Comparison of ENCODE assay signal across 9 cellular contexts in genomic region chr2:120436885-120437603, GRCh38.
DNase-seq lines count a peak whose midpoint lies in the region; ATAC-seq and TF ChIP-seq lines count a peak whose summit lies in the region.
"Had no signal": no experiment of that assay in that cellular context is flagged by ENCODE, and none has a peak within 500 bp of the region (broad histone marks: within the 10 kb centered on the region; RNA-seq: fewer than 3 reads in every experiment).

No MANE protein-coding gene starts in this region.

- no peak overlapping the region for H3K27ac ChIP-seq in WERI-Rb-1

- no peaks in the 10 kb centered on the region for H3K9me3 ChIP-seq in WERI-Rb-1 (ENCODE audit: severe bottlenecking)

- peaks cover 31% of the 10 kb centered on the region for H3K27me3 Mint-ChIP-seq in activated CD8-positive, alpha-beta memory T cell treated with anti-CD3 and anti-CD28 coated beads, Interleukin-2, amount 10 ng/mL, durations not matched to agents 7 days and 5 days

- no peak overlapping the region for H3K4me3 Mint-ChIP-seq in activated CD8-positive, alpha-beta memory T cell treated with anti-CD3 and anti-CD28 coated beads, Interleukin-2, amount 10 ng/mL, durations not matched to agents 7 days and 5 days
- H3K4me3 Mint-ChIP-seq: activated naive CD4-positive, alpha-beta T cell treated with anti-CD3 and anti-CD28 coated beads, Interleukin-2, amount 50 U/mL, for 24 hours had no signal

- H3K36me3 Mint-ChIP-seq in activated CD8-positive, alpha-beta memory T cell treated with anti-CD3 and anti-CD28 coated beads, Interleukin-2, amount 10 ng/mL, durations not matched to agents 7 days and 5 days, result no peaks in the 10 kb centered on the region
- H3K36me3 Mint-ChIP-seq: activated naive CD4-positive, alpha-beta T cell treated with anti-CD3 and anti-CD28 coated beads, Interleukin-2, amount 50 U/mL, for 24 hours had no signal

- peak; percentile 50 for TF ChIP-seq CTCF in LNCaP clone FGC (IDR thresholded peaks at IDR 0.05; ENCODE audit: control insufficient read depth, extremely low read depth, insufficient read depth)
- peak; percentile 81 for TF ChIP-seq CTCF in WERI-Rb-1 (IDR thresholded peaks at IDR 0.05; ENCODE audit: low read depth, low read length)

- no peaks in the 10 kb centered on the region for H3K9me3 Mint-ChIP-seq in activated CD8-positive, alpha-beta memory T cell treated with anti-CD3 and anti-CD28 coated beads, Interleukin-2, amount 10 ng/mL, durations not matched to agents 7 days and 5 days (ENCODE audit: low read depth)
- H3K9me3 Mint-ChIP-seq: activated naive CD4-positive, alpha-beta T cell treated with anti-CD3 and anti-CD28 coated beads, Interleukin-2, amount 50 U/mL, for 24 hours had no signal

- H3K36me3 ChIP-seq in WERI-Rb-1, result no peaks in the 10 kb centered on the region

- CTCF ChIA-PET in activated CD8-positive, alpha-beta memory T cell treated with anti-CD3 and anti-CD28 coated beads, Interleukin-2, amount 10 ng/mL, durations not matched to agents 7 days and 5 days (lab: Charles Lee), result interaction anchor here (1.1 kb wide), 1 partner anchor 94 kb away, joined by 3 read pairs; no protein-coding TSS in a partner anchor

- ATAC-seq in activated CD8-positive, alpha-beta memory T cell treated with anti-CD3 and anti-CD28 coated beads, Interleukin-2, amount 10 ng/mL, durations not matched to agents 7 days and 5 days, result peak; percentile 22
- ATAC-seq in HG03354 (IDR thresholded peaks at IDR 0.05; ENCODE audit: poor library complexity, severe bottlenecking, unreplicated experiment), result no peak
- ATAC-seq in HG03139 (IDR thresholded peaks at IDR 0.05; ENCODE audit: unreplicated experiment), result no peak

- no peak for DNase-seq in activated CD8-positive, alpha-beta memory T cell treated with anti-CD3 and anti-CD28 coated beads, Interleukin-2, amount 10 ng/mL, durations not matched to agents 7 days and 5 days
- no peak for DNase-seq in activated CD8-positive, alpha-beta memory T cell treated with anti-CD3 and anti-CD28 coated beads, Interleukin-2, amount 50 U/mL, for 48 hours
- DNase-seq in LNCaP clone FGC (ENCODE audit: low read depth) (peak; percentile 33), WERI-Rb-1 (peak; percentile 68), iris pigment epithelial cell (ENCODE audit: low read depth) (peak; percentile 31), amygdala (lab: John Stamatoyannopoulos, UW) (no peak)

- no peaks in the 10 kb centered on the region for H3K27me3 ChIP-seq in WERI-Rb-1 (ENCODE audit: insufficient read depth, low read depth, severe bottlenecking)

- H3K27ac Mint-ChIP-seq in activated CD8-positive, alpha-beta memory T cell treated with anti-CD3 and anti-CD28 coated beads, Interleukin-2, amount 10 ng/mL, durations not matched to agents 7 days and 5 days, result no peak overlapping the region
- H3K27ac Mint-ChIP-seq: activated naive CD4-positive, alpha-beta T cell treated with anti-CD3 and anti-CD28 coated beads, Interleukin-2, amount 50 U/mL, for 24 hours had no signal

- no peaks in the 10 kb centered on the region for H3K4me1 Mint-ChIP-seq in activated CD8-positive, alpha-beta memory T cell treated with anti-CD3 and anti-CD28 coated beads, Interleukin-2, amount 10 ng/mL, durations not matched to agents 7 days and 5 days
- H3K4me1 Mint-ChIP-seq: activated naive CD4-positive, alpha-beta T cell treated with anti-CD3 and anti-CD28 coated beads, Interleukin-2, amount 50 U/mL, for 24 hours had no signal

- H3K4me3 ChIP-seq in LNCaP clone FGC (ENCODE audit: low read depth, low read length), result no peak overlapping the region
- H3K4me3 ChIP-seq in WERI-Rb-1 (ENCODE audit: low read depth, low read length), result no peak overlapping the region

Comparison
In these comparisons a context has a peak if more than half of its experiments do, and no peak if none do; other contexts are left out.
1. DNase-seq: peak in LNCaP clone FGC (single experiment), WERI-Rb-1 (single experiment) and iris pigment epithelial cell (single experiment); none in activated CD8-positive, alpha-beta memory T cell treated with anti-CD3 and anti-CD28 coated beads, Interleukin-2, amount 10 ng/mL, durations not matched to agents 7 days and 5 days (single experiment), activated CD8-positive, alpha-beta memory T cell treated with anti-CD3 and anti-CD28 coated beads, Interleukin-2, amount 50 U/mL, for 48 hours (single experiment) and amygdala (0 of 56).